1 cellular context compared by ENCODE assay signal in the genomic region with DNA sequence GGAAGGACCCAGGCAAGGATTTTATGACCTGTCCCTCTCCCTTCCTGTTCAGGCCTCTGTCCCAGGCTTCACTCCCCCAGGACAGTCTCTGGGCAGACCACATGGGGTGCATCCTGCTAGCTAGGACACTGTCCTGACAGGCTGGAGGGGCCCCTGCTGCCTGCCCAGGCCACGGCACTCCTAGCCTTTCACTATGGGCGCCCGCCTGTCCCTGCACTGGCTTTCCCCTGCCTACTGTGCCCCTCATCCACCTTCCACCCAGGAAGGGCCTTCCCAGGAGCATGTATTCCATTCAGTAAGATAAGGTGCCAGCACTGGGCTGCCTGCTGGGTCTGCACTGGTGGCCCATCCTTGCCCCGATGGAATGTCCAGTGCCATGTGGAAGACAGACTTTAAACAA.
TF ChIP-seq lines count a peak whose summit lies in the region.

No MANE protein-coding gene starts in this region.

TF ChIP-seq in IMR-90, 13 proteins besides CTCF, POLR2A, EP300 and RAD21:
- TF ChIP-seq MXI1 (IDR thresholded peaks at IDR 0.05; ENCODE audit: borderline replicate concordance, low read depth, low read length) (no peak), RCOR1 (IDR thresholded peaks at IDR 0.05; ENCODE audit: insufficient replicate concordance, low read length) (no peak), NFE2L2 (IDR thresholded peaks at IDR 0.05; ENCODE audit: low read depth, low read length) (no peak), CHD1 (IDR thresholded peaks at IDR 0.05; ENCODE audit: low read depth, low read length) (no peak), CEBPB (IDR thresholded peaks at IDR 0.05; ENCODE audit: low read depth, low read length) (no peak), FOS (IDR thresholded peaks at IDR 0.05; ENCODE audit: low read depth, low read length) (no peak), RFX5 (IDR thresholded peaks at IDR 0.05; ENCODE audit: low read depth, low read length) (no peak), MAFK (IDR thresholded peaks at IDR 0.05; ENCODE audit: low read depth, low read length) (no peak), BHLHE40 (IDR thresholded peaks at IDR 0.05; ENCODE audit: low read depth, low read length) (no peak), MAZ (IDR thresholded peaks at IDR 0.05; ENCODE audit: borderline replicate concordance, low read depth, low read length) (no peak), SMC3 (IDR thresholded peaks at IDR 0.05; ENCODE audit: low read depth, low read length) (no peak)
- TF ChIP-seq, protein P1, sequence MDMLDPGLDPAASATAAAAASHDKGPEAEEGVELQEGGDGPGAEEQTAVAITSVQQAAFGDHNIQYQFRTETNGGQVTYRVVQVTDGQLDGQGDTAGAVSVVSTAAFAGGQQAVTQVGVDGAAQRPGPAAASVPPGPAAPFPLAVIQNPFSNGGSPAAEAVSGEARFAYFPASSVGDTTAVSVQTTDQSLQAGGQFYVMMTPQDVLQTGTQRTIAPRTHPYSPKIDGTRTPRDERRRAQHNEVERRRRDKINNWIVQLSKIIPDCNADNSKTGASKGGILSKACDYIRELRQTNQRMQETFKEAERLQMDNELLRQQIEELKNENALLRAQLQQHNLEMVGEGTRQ (IDR thresholded peaks at IDR 0.05; ENCODE audit: low read depth, low read length): no peak
- TF ChIP-seq, protein P2, sequence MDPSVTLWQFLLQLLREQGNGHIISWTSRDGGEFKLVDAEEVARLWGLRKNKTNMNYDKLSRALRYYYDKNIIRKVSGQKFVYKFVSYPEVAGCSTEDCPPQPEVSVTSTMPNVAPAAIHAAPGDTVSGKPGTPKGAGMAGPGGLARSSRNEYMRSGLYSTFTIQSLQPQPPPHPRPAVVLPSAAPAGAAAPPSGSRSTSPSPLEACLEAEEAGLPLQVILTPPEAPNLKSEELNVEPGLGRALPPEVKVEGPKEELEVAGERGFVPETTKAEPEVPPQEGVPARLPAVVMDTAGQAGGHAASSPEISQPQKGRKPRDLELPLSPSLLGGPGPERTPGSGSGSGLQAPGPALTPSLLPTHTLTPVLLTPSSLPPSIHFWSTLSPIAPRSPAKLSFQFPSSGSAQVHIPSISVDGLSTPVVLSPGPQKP (IDR thresholded peaks at IDR 0.05; ENCODE audit: borderline replicate concordance, low read depth, low read length): no peak
